28 cellular contexts compared by ENCODE assay signal in the genomic region with DNA sequence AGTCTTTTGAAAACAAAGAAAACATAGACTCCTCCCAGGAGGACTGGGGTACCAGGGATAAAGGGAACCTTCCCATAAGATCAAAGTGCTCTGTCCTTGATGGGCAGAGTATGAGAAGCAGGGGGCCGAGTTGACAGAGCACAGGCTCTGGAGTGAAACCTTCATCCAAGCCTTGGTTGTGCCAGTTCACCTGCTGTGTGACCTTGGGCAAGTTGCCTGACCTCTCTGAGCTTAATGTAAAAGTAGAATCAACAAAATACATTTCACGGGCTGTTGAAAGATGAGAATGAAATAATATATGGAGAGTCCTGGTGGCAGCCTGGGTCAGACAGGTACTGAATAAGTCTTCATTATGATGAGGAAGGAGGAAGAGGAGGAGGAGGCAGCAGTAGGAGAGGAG.
"Had no signal": no experiment of that assay in that cellular context is flagged by ENCODE, and none has a peak within 500 bp of the region (broad histone marks: within the 10 kb centered on the region; RNA-seq: fewer than 3 reads in every experiment).

No MANE protein-coding gene starts in this region.

- H3K27ac Mint-ChIP-seq: activated CD4-positive, alpha-beta T cell treated with anti-CD3 and anti-CD28 coated beads, Interleukin-2, amount 10 ng/mL, durations not matched to agents 7 days and 5 days; activated CD8-positive, alpha-beta memory T cell treated with anti-CD3 and anti-CD28 coated beads, Interleukin-2, amount 10 ng/mL, durations not matched to agents 7 days and 5 days; activated CD8-positive, alpha-beta T cell treated with anti-CD3 and anti-CD28 coated beads for 36 hours; activated naive CD4-positive, alpha-beta T cell treated with anti-CD3 and anti-CD28 coated beads, Interleukin-2, amount 10 ng/mL, durations not matched to agents 7 days and 5 days; activated naive CD4-positive, alpha-beta T cell treated with anti-CD3 and anti-CD28 coated beads, Interleukin-2, amount 50 U/mL, for 72 hours; activated naive CD8-positive, alpha-beta T cell treated with anti-CD3 and anti-CD28 coated beads, Interleukin-2, amount 10 ng/mL, durations not matched to agents 7 days and 5 days; dendritic cell treated with granulocyte-macrophage colony-stimulating factor and Interleukin-4, amounts not matched to agents 40 ng/mL and 50 ng/mL, for 4 days; effector memory CD8-positive, alpha-beta T cell had no signal

- H3K4me3 ChIP-seq: ascending aorta, coronary artery, dorsolateral prefrontal cortex, esophagus muscularis mucosa, gastrocnemius medialis, heart right ventricle had no signal

- H3K27me3 ChIP-seq: ascending aorta, dorsolateral prefrontal cortex, gastrocnemius medialis had no signal

- H3K27me3 Mint-ChIP-seq: activated CD4-positive, alpha-beta T cell treated with anti-CD3 and anti-CD28 coated beads, Interleukin-2, amount 10 ng/mL, durations not matched to agents 7 days and 5 days had no signal

- FAIRE-seq: bronchial epithelial cell had no signal

- H3K4me3 Mint-ChIP-seq: activated CD4-positive, alpha-beta T cell treated with anti-CD3 and anti-CD28 coated beads, Interleukin-2, amount 10 ng/mL, durations not matched to agents 7 days and 5 days; activated CD8-positive, alpha-beta memory T cell treated with anti-CD3 and anti-CD28 coated beads, Interleukin-2, amount 10 ng/mL, durations not matched to agents 7 days and 5 days; activated CD8-positive, alpha-beta T cell treated with anti-CD3 and anti-CD28 coated beads for 36 hours; activated naive CD4-positive, alpha-beta T cell treated with anti-CD3 and anti-CD28 coated beads, Interleukin-2, amount 10 ng/mL, durations not matched to agents 7 days and 5 days; activated naive CD8-positive, alpha-beta T cell treated with anti-CD3 and anti-CD28 coated beads, Interleukin-2, amount 10 ng/mL, durations not matched to agents 7 days and 5 days; central memory CD8-positive, alpha-beta T cell; dendritic cell treated with granulocyte-macrophage colony-stimulating factor and Interleukin-4, amounts not matched to agents 40 ng/mL and 50 ng/mL, for 4 days; effector memory CD8-positive, alpha-beta T cell had no signal

- H3K27ac ChIP-seq: ascending aorta, brain microvascular endothelial cell, coronary artery, esophagus muscularis mucosa, foreskin keratinocyte, gastrocnemius medialis, heart right ventricle had no signal

- H3K4me1 ChIP-seq: ascending aorta, esophagus muscularis mucosa, foreskin keratinocyte had no signal

- H3K36me3 ChIP-seq: ascending aorta, brain microvascular endothelial cell, esophagus muscularis mucosa, gastrocnemius medialis, heart right ventricle had no signal

- H3K9me3 Mint-ChIP-seq: activated CD4-positive, alpha-beta T cell treated with anti-CD3 and anti-CD28 coated beads, Interleukin-2, amount 10 ng/mL, durations not matched to agents 7 days and 5 days; activated CD8-positive, alpha-beta T cell treated with anti-CD3 and anti-CD28 coated beads for 36 hours; activated naive CD4-positive, alpha-beta T cell treated with anti-CD3 and anti-CD28 coated beads, Interleukin-2, amount 10 ng/mL, durations not matched to agents 7 days and 5 days; activated naive CD4-positive, alpha-beta T cell treated with anti-CD3 and anti-CD28 coated beads, Interleukin-2, amount 50 U/mL, for 72 hours; activated naive CD8-positive, alpha-beta T cell treated with anti-CD3 and anti-CD28 coated beads, Interleukin-2, amount 10 ng/mL, durations not matched to agents 7 days and 5 days; central memory CD8-positive, alpha-beta T cell; dendritic cell treated with granulocyte-macrophage colony-stimulating factor and Interleukin-4, amounts not matched to agents 40 ng/mL and 50 ng/mL, for 4 days; effector memory CD8-positive, alpha-beta T cell had no signal

- ATAC-seq: activated CD8-positive, alpha-beta memory T cell treated with anti-CD3 and anti-CD28 coated beads, Interleukin-2, amount 10 ng/mL, durations not matched to agents 7 days and 5 days; activated CD8-positive, alpha-beta T cell treated with anti-CD3 and anti-CD28 coated beads for 36 hours; activated naive CD4-positive, alpha-beta T cell treated with anti-CD3 and anti-CD28 coated beads, Interleukin-2, amount 50 U/mL, for 72 hours; effector memory CD8-positive, alpha-beta T cell; foreskin keratinocyte; gastrocnemius medialis had no signal

- DNase-seq: activated CD4-positive, alpha-beta T cell treated with anti-CD3 and anti-CD28 coated beads for 1 hour; activated CD4-positive, alpha-beta T cell treated with anti-CD3 and anti-CD28 coated beads for 4 hours; activated CD4-positive, alpha-beta T cell treated with anti-CD3 and anti-CD28 coated beads, Interleukin-2, amount 10 ng/mL, durations not matched to agents 7 days and 5 days; activated CD4-positive, alpha-beta T cell treated with anti-CD3 and anti-CD28 coated beads, Interleukin-2, amount 50 U/mL, for 4 hours; activated CD8-positive, alpha-beta memory T cell treated with anti-CD3 and anti-CD28 coated beads, Interleukin-2, amount 10 ng/mL, durations not matched to agents 7 days and 5 days; activated CD8-positive, alpha-beta memory T cell treated with anti-CD3 and anti-CD28 coated beads, Interleukin-2, amount 50 U/mL, for 4 hours; activated CD8-positive, alpha-beta T cell treated with anti-CD3 and anti-CD28 coated beads for 36 hours; activated gamma-delta T cell; activated naive CD4-positive, alpha-beta T cell; activated naive CD4-positive, alpha-beta T cell treated with anti-CD3 and anti-CD28 coated beads, Interleukin-2, amount 10 ng/mL, durations not matched to agents 7 days and 5 days; activated naive CD8-positive, alpha-beta T cell treated with anti-CD3 and anti-CD28 coated beads, Interleukin-2, amount 10 ng/mL, durations not matched to agents 7 days and 5 days; activated T-cell treated with anti-CD3 and anti-CD28 coated beads, Interleukin-2, amount 50 U/mL, for 1 hour; activated T-cell treated with anti-CD3 and anti-CD28 coated beads, Interleukin-2, amount 50 U/mL, for 48 hours; brain microvascular endothelial cell; dorsolateral prefrontal cortex; effector memory CD8-positive, alpha-beta T cell; erythroblast; foreskin keratinocyte; gastrocnemius medialis; heart right ventricle; T-helper 2 cell had no signal

- H3K36me3 Mint-ChIP-seq: activated CD8-positive, alpha-beta memory T cell treated with anti-CD3 and anti-CD28 coated beads, Interleukin-2, amount 10 ng/mL, durations not matched to agents 7 days and 5 days; activated naive CD4-positive, alpha-beta T cell treated with anti-CD3 and anti-CD28 coated beads, Interleukin-2, amount 10 ng/mL, durations not matched to agents 7 days and 5 days; activated naive CD4-positive, alpha-beta T cell treated with anti-CD3 and anti-CD28 coated beads, Interleukin-2, amount 50 U/mL, for 72 hours; activated naive CD8-positive, alpha-beta T cell treated with anti-CD3 and anti-CD28 coated beads, Interleukin-2, amount 10 ng/mL, durations not matched to agents 7 days and 5 days had no signal

- H3K9me3 ChIP-seq: ascending aorta, esophagus muscularis mucosa, gastrocnemius medialis, heart right ventricle had no signal

- H3K4me1 Mint-ChIP-seq: activated CD4-positive, alpha-beta T cell treated with anti-CD3 and anti-CD28 coated beads, Interleukin-2, amount 10 ng/mL, durations not matched to agents 7 days and 5 days; activated CD8-positive, alpha-beta memory T cell treated with anti-CD3 and anti-CD28 coated beads, Interleukin-2, amount 10 ng/mL, durations not matched to agents 7 days and 5 days; activated naive CD4-positive, alpha-beta T cell treated with anti-CD3 and anti-CD28 coated beads, Interleukin-2, amount 10 ng/mL, durations not matched to agents 7 days and 5 days; activated naive CD8-positive, alpha-beta T cell treated with anti-CD3 and anti-CD28 coated beads, Interleukin-2, amount 10 ng/mL, durations not matched to agents 7 days and 5 days; central memory CD8-positive, alpha-beta T cell had no signal
